Comparison of ENCODE assay signal across 8 cellular contexts in the genomic region with DNA sequence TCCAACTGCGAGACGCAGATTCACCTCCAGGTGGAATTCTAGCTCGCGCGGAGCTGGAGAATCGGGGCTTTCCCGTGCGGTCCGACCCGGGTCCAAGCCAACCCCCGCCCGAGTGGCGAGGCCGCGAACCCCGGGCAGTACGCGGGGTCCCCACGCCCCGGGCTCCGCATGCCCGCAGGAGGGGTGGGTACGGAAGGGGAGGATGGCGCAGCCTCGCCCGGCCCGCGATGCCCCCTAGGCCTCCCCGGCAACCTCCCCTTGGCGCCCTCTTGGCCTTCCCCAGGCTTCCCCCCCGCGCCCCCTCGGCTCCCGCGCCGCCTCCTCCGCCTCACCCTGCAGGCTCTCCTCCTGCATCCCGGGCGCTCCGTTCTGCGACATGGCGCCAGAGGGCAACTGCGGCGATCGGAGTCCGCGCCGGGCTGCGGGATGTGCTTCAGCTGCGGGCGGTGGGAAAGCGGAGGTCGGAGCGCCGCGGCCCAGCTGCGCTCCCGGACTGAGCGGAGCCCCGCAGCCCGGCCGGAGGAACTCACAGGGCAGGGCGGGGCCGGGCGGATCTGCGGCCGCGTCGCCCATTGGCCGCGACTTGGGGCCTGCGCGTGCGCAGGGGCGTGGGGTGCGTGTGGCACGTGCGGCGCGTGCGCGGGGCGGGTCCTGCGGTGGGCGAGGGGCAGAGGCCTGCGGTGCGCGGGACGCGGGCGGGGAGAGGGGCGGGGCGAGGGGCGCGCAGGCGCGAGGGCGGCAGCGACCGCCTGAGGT. TPM values are rescaled to one million over a fixed set of nuclear protein-coding genes. Genes with fewer than 3 reads are reported as not detected.
A peak's percentile ranks its signal among the peaks of the same experiment; 100 is the strongest.
DNase-seq lines count a peak whose midpoint lies in the region; ATAC-seq lines count a peak whose summit lies in the region.

Gene BNIP3, minus strand, starts transcription at position 495 of the 756 bp plus-strand sequence. Its CDS starts 117 bp downstream, at position 378.

- H3K27ac ChIP-seq in HUES64 (ENCODE audit: low read depth, low read length), result no peak within 1 kb of the TSS

- DNase-seq in DMS114 treated with DMSO at 0.1 percent for 48 hours (lab: John Stamatoyannopoulos, UW; ENCODE audit: unreplicated experiment) (peak; percentile 86), RPMI7951 (ENCODE audit: low read depth) (peak; percentile 89), fibroblast of peridontal ligament (ENCODE audit: extremely low read depth) (peak; percentile 89)
- DNase-seq in activated T-helper 9 cell treated with anti-CD3 and anti-CD28 coated beads, Interleukin-2, amount 50 U/mL, for 16 hours (ENCODE audit: low read depth), result peak; percentile 95
- peak; percentile 95 for DNase-seq in natural killer cell treated with Interleukin-12 subunit alpha and Interleukin-12 subunit beta and Interleukin-15 and Interleukin-18, amount 100 ng/mL, for 72 hours (ENCODE audit: low spot score)
- DNase-seq in stimulated activated naive CD4-positive, alpha-beta T cell treated with Interleukin-2 at 50 U/mL for 16 hours (lab: John Stamatoyannopoulos, UW), result peak; percentile 92

- peaks cover 0 to 4% of the 10 kb centered on the region in 2 donors for H3K27me3 Mint-ChIP-seq in natural killer cell treated with Interleukin-12 subunit alpha and Interleukin-12 subunit beta and Interleukin-15 and Interleukin-18, amount 100 ng/mL, for 72 hours

- no peaks in the 10 kb centered on the region for H3K9me3 Mint-ChIP-seq in natural killer cell treated with Interleukin-12 subunit alpha and Interleukin-12 subunit beta and Interleukin-15 and Interleukin-18, amount 100 ng/mL, for 72 hours

- peak within 1 kb of the TSS in 1 of 2 donors; percentile 69 for H3K27ac Mint-ChIP-seq in natural killer cell treated with Interleukin-12 subunit alpha and Interleukin-12 subunit beta and Interleukin-15 and Interleukin-18, amount 100 ng/mL, for 72 hours

- H3K36me3 Mint-ChIP-seq in natural killer cell treated with Interleukin-12 subunit alpha and Interleukin-12 subunit beta and Interleukin-15 and Interleukin-18, amount 100 ng/mL, for 72 hours, result no peaks in the 10 kb centered on the region

- under 1% methylated on average over 100 of the region's 100 CpGs for WGBS in HUES64

- peak; percentile 77 for ATAC-seq in GM21447 (IDR thresholded peaks at IDR 0.05; ENCODE audit: unreplicated experiment)
- ATAC-seq in natural killer cell treated with Interleukin-12 subunit alpha and Interleukin-12 subunit beta and Interleukin-15 and Interleukin-18, amount 100 ng/mL, for 72 hours, result peak; percentile 95 to 96

- H3K4me3 Mint-ChIP-seq in natural killer cell treated with Interleukin-12 subunit alpha and Interleukin-12 subunit beta and Interleukin-15 and Interleukin-18, amount 100 ng/mL, for 72 hours, result peak within 1 kb of the TSS; percentile 85

- H3K9me3 ChIP-seq in HUES64 (ENCODE audit: insufficient read depth, low read depth, low read length), result peaks cover 3% of the 10 kb centered on the region; the same call in 1 of the 2 replicates

- H3K27me3 ChIP-seq in HUES64 (ENCODE audit: insufficient read depth, low read length), result peaks cover 33% of the 10 kb centered on the region

- peaks cover 20% of the 10 kb centered on the region for H3K4me1 ChIP-seq in HUES64 (ENCODE audit: insufficient read depth, low read length)

- peak within 1 kb of the TSS; percentile 51 for H3K9ac ChIP-seq in HUES64 (ENCODE audit: low read depth, low read length)

- H3K4me3 ChIP-seq in HUES64 (ENCODE audit: low read length), result peak within 1 kb of the TSS; percentile 74

- peaks cover 1% of the 10 kb centered on the region; the same call in 1 of the 2 replicates for H3K36me3 ChIP-seq in HUES64 (ENCODE audit: insufficient read depth, low read length)

- H3K4me1 Mint-ChIP-seq in natural killer cell treated with Interleukin-12 subunit alpha and Interleukin-12 subunit beta and Interleukin-15 and Interleukin-18, amount 100 ng/mL, for 72 hours (ENCODE audit: low read depth in 2 of 2), result peaks cover 11 to 22% of the 10 kb centered on the region in 2 donors

RNA-seq across cellular contexts. Expression of gene BNIP3, which starts in this region (rescaled TPM):
- polyA plus RNA-seq in HUES64 (2013, experiment 1 of 2), result 38.5 TPM
- 71.4 TPM for polyA plus RNA-seq in HUES64 (2013, experiment 2 of 2)
- total RNA-seq in RPMI7951 (2014; rRNA removed; shearing (Covaris generic)), result 314 and 385 TPM in 2 replicates
- total RNA-seq in natural killer cell treated with Interleukin-12 subunit alpha and Interleukin-12 subunit beta and Interleukin-15 and Interleukin-18, amount 100 ng/mL, for 72 hours, result 10 to 100 TPM; 20.5 to 82.2 TPM
